Comparison of ENCODE assay signal across 6 cellular contexts in the genomic region with DNA sequence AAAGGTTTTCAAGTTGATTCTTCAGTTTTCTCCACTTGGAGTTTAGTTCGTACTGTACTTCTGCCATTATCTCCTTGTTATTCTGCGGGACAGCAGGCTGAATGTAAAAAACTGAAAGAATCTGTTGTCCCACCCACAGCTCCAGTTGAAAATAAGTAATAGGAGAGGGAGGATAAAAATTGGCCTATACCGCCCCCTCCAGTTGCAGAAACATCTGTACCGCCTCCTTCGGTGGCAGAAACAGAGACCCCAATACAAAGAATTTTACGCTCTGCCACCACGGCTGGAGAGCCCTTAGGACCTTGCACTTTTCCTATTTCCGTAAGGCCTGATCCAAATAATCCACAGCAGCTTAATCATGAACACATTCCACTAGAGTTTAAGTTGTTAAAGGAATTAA. TPM values are rescaled to one million over a fixed set of nuclear protein-coding genes. Genes with fewer than 3 reads are reported as not detected.
"Had no signal": no experiment of that assay in that cellular context is flagged by ENCODE, and none has a peak within 500 bp of the region (broad histone marks: within the 10 kb centered on the region; RNA-seq: fewer than 3 reads in every experiment).

No MANE protein-coding gene starts in this region.

RNA-seq across cellular contexts. Expression of a gene that starts 20.4 kb away (rescaled TPM):
- total RNA-seq: mesothelial cell of epicardium, neural crest cell had no signal

RNA-seq across cellular contexts. Expression of a gene that starts 37.3 kb away (rescaled TPM):
- total RNA-seq: activated B cell treated with CpG ODN at 0.5 μM for 24 hours; activated CD8-positive, alpha-beta T cell treated with anti-CD3 and anti-CD28 coated beads for 36 hours; kidney epithelial cell; mesothelial cell of epicardium; neural crest cell; T-helper 1 cell treated with Interleukin-12 subunit alpha and Interleukin-12 subunit beta and Interleukin-4 antibody, amounts not matched to agents 30 ng/mL and 1 ng/mL, for 36 hours had no signal

RNA-seq across cellular contexts. Expression of a gene that starts 56.7 kb away (rescaled TPM):
- total RNA-seq: kidney epithelial cell, mesothelial cell of epicardium, neural crest cell had no signal
